Comparison of ENCODE assay signal across 1 cellular context in genomic region chr2:46177461-46178089, GRCh38.
TF ChIP-seq lines count a peak whose summit lies in the region.

No MANE protein-coding gene starts in this region.

TF ChIP-seq in H1, 55 proteins besides CTCF, POLR2A, EP300 and RAD21 (continued from another document):
- TF ChIP-seq E2F6 (IDR thresholded peaks at IDR 0.05) (no peak), NRF1 (IDR thresholded peaks at IDR 0.05; ENCODE audit: low read depth, low read length) (no peak), HDAC6 (IDR thresholded peaks at IDR 0.05; ENCODE audit: low read depth, low read length) (no peak), TEAD4 (IDR thresholded peaks at IDR 0.05; ENCODE audit: low read depth, low read length) (no peak), CHD2 (IDR thresholded peaks at IDR 0.05; ENCODE audit: low read length) (no peak), BCL11A (IDR thresholded peaks at IDR 0.05; ENCODE audit: low read depth in 2 of 2, low read length in 2 of 2) (no peak), MAX (IDR thresholded peaks at IDR 0.05) (no peak)
